Comparison of ENCODE assay signal across 29 cellular contexts in the genomic region with DNA sequence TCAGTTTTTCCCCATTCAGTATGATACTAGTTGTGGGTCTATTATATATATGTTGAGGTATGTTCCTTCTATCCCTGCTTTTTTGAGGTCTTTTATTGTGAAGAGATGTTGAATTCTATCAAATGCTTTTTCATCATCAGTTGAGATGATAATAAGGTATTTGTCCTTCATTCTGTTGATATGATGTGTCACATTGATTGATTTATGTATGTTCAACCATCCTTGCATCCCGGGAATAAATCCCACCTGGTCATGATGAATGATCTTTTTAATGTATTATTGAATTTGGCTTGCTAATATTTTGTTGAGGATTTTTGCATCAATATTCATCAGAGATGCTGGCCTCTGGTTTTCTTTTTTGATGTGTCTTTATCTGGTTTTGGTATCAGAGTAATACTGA.
"Had no signal": no experiment of that assay in that cellular context is flagged by ENCODE, and none has a peak within 500 bp of the region (broad histone marks: within the 10 kb centered on the region; RNA-seq: fewer than 3 reads in every experiment).

No MANE protein-coding gene starts in this region.

- H3K36me3 ChIP-seq: colonic mucosa, esophagus muscularis mucosa, esophagus squamous epithelium, gastrocnemius medialis, gastroesophageal sphincter, heart left ventricle, heart right ventricle had no signal

- H3K27ac Mint-ChIP-seq: dendritic cell treated with granulocyte-macrophage colony-stimulating factor and Interleukin-4, amounts not matched to agents 40 ng/mL and 50 ng/mL, for 4 days; effector memory CD8-positive, alpha-beta T cell; endodermal cell had no signal

- H3K4me1 Mint-ChIP-seq: endodermal cell had no signal

- H3K9me3 ChIP-seq: colonic mucosa, esophagus muscularis mucosa, esophagus squamous epithelium, gastrocnemius medialis had no signal

- ATAC-seq: effector memory CD8-positive, alpha-beta T cell; esophagus mucosa; foreskin keratinocyte; gastrocnemius medialis; gastroesophageal sphincter; heart left ventricle; heart right ventricle had no signal

- H3K27me3 Mint-ChIP-seq: dendritic cell treated with granulocyte-macrophage colony-stimulating factor and Interleukin-4, amounts not matched to agents 40 ng/mL and 50 ng/mL, for 4 days; effector memory CD8-positive, alpha-beta T cell had no signal

- DNase-seq: colonic mucosa; cortex of kidney; dermis blood vessel endothelial cell; dorsolateral prefrontal cortex; effector CD4-positive, alpha-beta T cell; effector CD8-positive, alpha-beta T cell; effector memory CD4-positive, alpha-beta T cell; effector memory CD8-positive, alpha-beta T cell; endodermal cell; erythroblast; esophagus squamous epithelium; foreskin fibroblast; foreskin keratinocyte; foreskin melanocyte; gastrocnemius medialis; glutamatergic neuron; heart left ventricle; heart right ventricle had no signal

- H3K4me2 ChIP-seq: hepatocyte had no signal

- H3K4me1 ChIP-seq: colonic mucosa had no signal

- H3K4me3 Mint-ChIP-seq: dendritic cell treated with granulocyte-macrophage colony-stimulating factor and Interleukin-4, amounts not matched to agents 40 ng/mL and 50 ng/mL, for 4 days; effector memory CD8-positive, alpha-beta T cell; endodermal cell had no signal

- H3K9me3 Mint-ChIP-seq: dendritic cell treated with granulocyte-macrophage colony-stimulating factor and Interleukin-4, amounts not matched to agents 40 ng/mL and 50 ng/mL, for 4 days; effector memory CD8-positive, alpha-beta T cell; endodermal cell had no signal

- FAIRE-seq: colon, endometrium, endothelial cell of umbilical vein, frontal cortex had no signal

- H3K4me3 ChIP-seq: colonic mucosa, coronary artery, dorsolateral prefrontal cortex, esophagus muscularis mucosa, esophagus squamous epithelium, gastrocnemius medialis, gastroesophageal sphincter, heart left ventricle, heart right ventricle, hepatocyte had no signal

- H3K27me3 ChIP-seq: colonic mucosa, dorsolateral prefrontal cortex, esophagus muscularis mucosa, esophagus squamous epithelium, foreskin keratinocyte, gastrocnemius medialis, gastroesophageal sphincter, heart left ventricle, heart right ventricle, hepatocyte had no signal

- H3K27ac ChIP-seq: colonic mucosa, coronary artery, epithelial cell of prostate, esophagus muscularis mucosa, esophagus squamous epithelium, foreskin keratinocyte, gastroesophageal sphincter, heart left ventricle, heart right ventricle, hepatocyte had no signal

- H2AFZ ChIP-seq: hepatocyte had no signal
